ENCODE assay signal across 1 cellular context in the genomic region with DNA sequence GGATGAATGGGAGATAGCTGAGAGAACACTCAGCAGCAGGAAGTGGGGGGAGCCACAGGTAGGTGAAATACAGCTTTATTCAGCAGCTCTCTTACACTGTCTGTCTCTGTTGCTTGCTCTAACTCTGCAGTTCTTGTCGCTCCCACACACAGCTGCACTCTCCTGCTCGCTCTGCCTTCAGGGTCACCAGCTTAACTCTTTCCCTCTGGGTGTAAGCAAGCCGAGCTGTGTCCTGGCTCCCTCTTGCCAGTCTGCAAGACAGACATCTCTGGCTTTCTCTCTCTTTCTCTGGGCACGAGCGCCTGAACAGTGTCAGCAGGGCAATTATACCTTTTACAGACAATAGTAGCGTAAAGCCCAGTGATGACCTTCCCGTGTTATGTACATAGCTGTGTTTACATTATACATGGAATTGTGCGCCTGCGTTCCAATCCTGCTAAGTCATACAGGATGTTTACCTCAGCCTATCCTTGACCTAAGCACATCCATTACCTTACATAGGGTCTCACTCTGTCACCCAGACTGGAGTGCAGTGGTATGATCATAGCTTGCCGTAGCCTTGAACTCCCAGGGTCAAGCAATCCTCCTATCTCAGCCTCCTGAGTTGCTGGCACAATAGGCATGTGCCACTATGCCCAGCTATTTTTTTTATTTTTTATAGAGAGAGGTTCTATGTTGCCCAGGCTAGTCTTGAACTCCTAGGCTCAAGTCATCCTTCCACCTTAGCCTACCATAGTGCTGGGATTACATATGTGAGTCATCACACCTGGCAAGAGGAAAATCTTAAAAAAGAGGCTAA.
A peak's percentile ranks its signal among the peaks of the same experiment; 100 is the strongest.
TF ChIP-seq lines count a peak whose summit lies in the region.

No MANE protein-coding gene starts in this region.

TF ChIP-seq in HepG2, 621 proteins besides CTCF, POLR2A, EP300 and RAD21 (continued from another document and continues in another):
- TF ChIP-seq, protein P1, sequence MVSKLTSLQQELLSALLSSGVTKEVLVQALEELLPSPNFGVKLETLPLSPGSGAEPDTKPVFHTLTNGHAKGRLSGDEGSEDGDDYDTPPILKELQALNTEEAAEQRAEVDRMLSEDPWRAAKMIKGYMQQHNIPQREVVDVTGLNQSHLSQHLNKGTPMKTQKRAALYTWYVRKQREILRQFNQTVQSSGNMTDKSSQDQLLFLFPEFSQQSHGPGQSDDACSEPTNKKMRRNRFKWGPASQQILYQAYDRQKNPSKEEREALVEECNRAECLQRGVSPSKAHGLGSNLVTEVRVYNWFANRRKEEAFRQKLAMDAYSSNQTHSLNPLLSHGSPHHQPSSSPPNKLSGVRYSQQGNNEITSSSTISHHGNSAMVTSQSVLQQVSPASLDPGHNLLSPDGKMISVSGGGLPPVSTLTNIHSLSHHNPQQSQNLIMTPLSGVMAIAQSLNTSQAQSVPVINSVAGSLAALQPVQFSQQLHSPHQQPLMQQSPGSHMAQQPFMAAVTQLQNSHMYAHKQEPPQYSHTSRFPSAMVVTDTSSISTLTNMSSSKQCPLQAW (CRISPR knock-in tag; IDR thresholded peaks at IDR 0.05): peak; percentile 97
- TF ChIP-seq TBP (CRISPR knock-in tag; IDR thresholded peaks at IDR 0.05) (no peak), SMARCE1 (IDR thresholded peaks at IDR 0.05; ENCODE audit: borderline replicate concordance) (peak; percentile 92), MZF1 (CRISPR knock-in tag; IDR thresholded peaks at IDR 0.05; ENCODE audit: borderline replicate concordance) (0 out of 2 replicates have a peak, but pooled peaks have one; percentile 80), ETV5 (CRISPR knock-in tag; IDR thresholded peaks at IDR 0.05; ENCODE audit: borderline replicate concordance) (peak; percentile 100), ASH2L (IDR thresholded peaks at IDR 0.05; ENCODE audit: insufficient read length, low read depth, low read length) (peak; percentile 96), ZKSCAN8 (CRISPR knock-in tag; IDR thresholded peaks at IDR 0.05; ENCODE audit: borderline replicate concordance) (peak; percentile 96), SPEN (CRISPR knock-in tag; IDR thresholded peaks at IDR 0.05; ENCODE audit: low read depth) (peak; percentile 78; the same call in 1 of the 2 replicates), JUND (CRISPR knock-in tag; IDR thresholded peaks at IDR 0.05) (peak; percentile 100), ZNF7 (CRISPR knock-in tag; IDR thresholded peaks at IDR 0.05) (no peak), MEF2D (CRISPR knock-in tag; IDR thresholded peaks at IDR 0.05) (peak; percentile 98), GABPA (IDR thresholded peaks at IDR 0.05; ENCODE audit: low read depth, low read length) (no peak), GABPA (CRISPR knock-in tag; IDR thresholded peaks at IDR 0.05; ENCODE audit: low read depth) (peak; percentile 82), ZNF766 (CRISPR knock-in tag; IDR thresholded peaks at IDR 0.05; ENCODE audit: borderline replicate concordance) (no peak; the same call in 1 of the 2 replicates), ZNF232 (CRISPR knock-in tag; IDR thresholded peaks at IDR 0.05; ENCODE audit: borderline replicate concordance) (no peak; the same call in 1 of the 2 replicates), ZNF792 (CRISPR knock-in tag; IDR thresholded peaks at IDR 0.05) (peak; percentile 98; the same call in 1 of the 2 replicates), KLF11 (CRISPR knock-in tag; IDR thresholded peaks at IDR 0.05) (peak; percentile 87; the same call in 1 of the 2 replicates), CREB1 (IDR thresholded peaks at IDR 0.05) (peak; percentile 84), CREB1 (CRISPR knock-in tag; IDR thresholded peaks at IDR 0.05) (peak; percentile 56), NFYC (CRISPR knock-in tag; IDR thresholded peaks at IDR 0.05) (0 out of 2 replicates have a peak, but pooled peaks have one; percentile 55), GPN1 (CRISPR knock-in tag; IDR thresholded peaks at IDR 0.05; ENCODE audit: borderline replicate concordance) (no peak), NR2C2 (CRISPR knock-in tag; IDR thresholded peaks at IDR 0.05; ENCODE audit: borderline replicate concordance) (peak; percentile 97), KMT2A (CRISPR knock-in tag; IDR thresholded peaks at IDR 0.05) (peak; percentile 86; the same call in 1 of the 2 replicates), TEAD2 (CRISPR knock-in tag; IDR thresholded peaks at IDR 0.05) (no peak), GTF2F1 (IDR thresholded peaks at IDR 0.05; ENCODE audit: low read length) (no peak), ZNF326 (CRISPR knock-in tag; IDR thresholded peaks at IDR 0.05; ENCODE audit: borderline replicate concordance) (no peak), RNF2 (conservative IDR thresholded peaks at IDR 0.05; ENCODE audit: low read depth) (no peak), ZNF713 (CRISPR knock-in tag; IDR thresholded peaks at IDR 0.05) (no peak), NCOA5 (CRISPR knock-in tag; IDR thresholded peaks at IDR 0.05) (no peak), SATB2 (CRISPR knock-in tag; IDR thresholded peaks at IDR 0.05) (no peak), SMAD1 (CRISPR knock-in tag; IDR thresholded peaks at IDR 0.05; ENCODE audit: borderline replicate concordance, low read depth) (peak; percentile 62; the same call in 1 of the 2 replicates), NFRKB (IDR thresholded peaks at IDR 0.05) (no peak), MAZ (IDR thresholded peaks at IDR 0.05; ENCODE audit: borderline replicate concordance, low read depth, low read length) (no peak), MAZ (CRISPR knock-in tag; IDR thresholded peaks at IDR 0.05; ENCODE audit: low read depth) (peak; percentile 79), ZNF260 (CRISPR knock-in tag; IDR thresholded peaks at IDR 0.05; ENCODE audit: borderline replicate concordance, low read depth) (no peak), BCL6 (CRISPR knock-in tag; IDR thresholded peaks at IDR 0.05) (peak; percentile 95), HNF4G (IDR thresholded peaks at IDR 0.05; ENCODE audit: borderline replicate concordance, low read depth, low read length) (peak; percentile 63), HNF4G (CRISPR knock-in tag; IDR thresholded peaks at IDR 0.05; ENCODE audit: borderline replicate concordance, low read depth) (peak; percentile 84; the same call in 1 of the 2 replicates), ZNF543 (CRISPR knock-in tag; IDR thresholded peaks at IDR 0.05) (peak; percentile 75; the same call in 1 of the 2 replicates), HOXA9 (CRISPR knock-in tag; IDR thresholded peaks at IDR 0.05; ENCODE audit: borderline replicate concordance) (0 out of 2 replicates have a peak, but pooled peaks have one; percentile 77), ATRX (CRISPR knock-in tag; IDR thresholded peaks at IDR 0.05; ENCODE audit: borderline replicate concordance) (no peak; the same call in 1 of the 2 replicates), ZBTB4 (CRISPR knock-in tag; IDR thresholded peaks at IDR 0.05; ENCODE audit: borderline replicate concordance) (peak; percentile 98)
- TF ChIP-seq, protein P2, sequence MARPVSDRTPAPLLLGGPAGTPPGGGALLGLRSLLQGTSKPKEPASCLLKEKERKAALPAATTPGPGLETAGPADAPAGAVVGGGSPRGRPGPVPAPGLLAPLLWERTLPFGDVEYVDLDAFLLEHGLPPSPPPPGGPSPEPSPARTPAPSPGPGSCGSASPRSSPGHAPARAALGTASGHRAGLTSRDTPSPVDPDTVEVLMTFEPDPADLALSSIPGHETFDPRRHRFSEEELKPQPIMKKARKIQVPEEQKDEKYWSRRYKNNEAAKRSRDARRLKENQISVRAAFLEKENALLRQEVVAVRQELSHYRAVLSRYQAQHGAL (CRISPR knock-in tag; IDR thresholded peaks at IDR 0.05; ENCODE audit: not compliant biosample characterization): no peak
- TF ChIP-seq, protein P3, sequence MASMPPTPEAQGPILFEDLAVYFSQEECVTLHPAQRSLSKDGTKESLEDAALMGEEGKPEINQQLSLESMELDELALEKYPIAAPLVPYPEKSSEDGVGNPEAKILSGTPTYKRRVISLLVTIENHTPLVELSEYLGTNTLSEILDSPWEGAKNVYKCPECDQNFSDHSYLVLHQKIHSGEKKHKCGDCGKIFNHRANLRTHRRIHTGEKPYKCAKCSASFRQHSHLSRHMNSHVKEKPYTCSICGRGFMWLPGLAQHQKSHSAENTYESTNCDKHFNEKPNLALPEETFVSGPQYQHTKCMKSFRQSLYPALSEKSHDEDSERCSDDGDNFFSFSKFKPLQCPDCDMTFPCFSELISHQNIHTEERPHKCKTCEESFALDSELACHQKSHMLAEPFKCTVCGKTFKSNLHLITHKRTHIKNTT (CRISPR knock-in tag; IDR thresholded peaks at IDR 0.05): no peak
- TF ChIP-seq, protein P4, sequence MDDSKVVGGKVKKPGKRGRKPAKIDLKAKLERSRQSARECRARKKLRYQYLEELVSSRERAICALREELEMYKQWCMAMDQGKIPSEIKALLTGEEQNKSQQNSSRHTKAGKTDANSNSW (CRISPR knock-in tag; IDR thresholded peaks at IDR 0.05; ENCODE audit: borderline replicate concordance): no peak
- TF ChIP-seq, protein P5, sequence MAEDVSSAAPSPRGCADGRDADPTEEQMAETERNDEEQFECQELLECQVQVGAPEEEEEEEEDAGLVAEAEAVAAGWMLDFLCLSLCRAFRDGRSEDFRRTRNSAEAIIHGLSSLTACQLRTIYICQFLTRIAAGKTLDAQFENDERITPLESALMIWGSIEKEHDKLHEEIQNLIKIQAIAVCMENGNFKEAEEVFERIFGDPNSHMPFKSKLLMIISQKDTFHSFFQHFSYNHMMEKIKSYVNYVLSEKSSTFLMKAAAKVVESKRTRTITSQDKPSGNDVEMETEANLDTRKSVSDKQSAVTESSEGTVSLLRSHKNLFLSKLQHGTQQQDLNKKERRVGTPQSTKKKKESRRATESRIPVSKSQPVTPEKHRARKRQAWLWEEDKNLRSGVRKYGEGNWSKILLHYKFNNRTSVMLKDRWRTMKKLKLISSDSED (CRISPR knock-in tag; IDR thresholded peaks at IDR 0.05): no peak
- TF ChIP-seq, protein P6, sequence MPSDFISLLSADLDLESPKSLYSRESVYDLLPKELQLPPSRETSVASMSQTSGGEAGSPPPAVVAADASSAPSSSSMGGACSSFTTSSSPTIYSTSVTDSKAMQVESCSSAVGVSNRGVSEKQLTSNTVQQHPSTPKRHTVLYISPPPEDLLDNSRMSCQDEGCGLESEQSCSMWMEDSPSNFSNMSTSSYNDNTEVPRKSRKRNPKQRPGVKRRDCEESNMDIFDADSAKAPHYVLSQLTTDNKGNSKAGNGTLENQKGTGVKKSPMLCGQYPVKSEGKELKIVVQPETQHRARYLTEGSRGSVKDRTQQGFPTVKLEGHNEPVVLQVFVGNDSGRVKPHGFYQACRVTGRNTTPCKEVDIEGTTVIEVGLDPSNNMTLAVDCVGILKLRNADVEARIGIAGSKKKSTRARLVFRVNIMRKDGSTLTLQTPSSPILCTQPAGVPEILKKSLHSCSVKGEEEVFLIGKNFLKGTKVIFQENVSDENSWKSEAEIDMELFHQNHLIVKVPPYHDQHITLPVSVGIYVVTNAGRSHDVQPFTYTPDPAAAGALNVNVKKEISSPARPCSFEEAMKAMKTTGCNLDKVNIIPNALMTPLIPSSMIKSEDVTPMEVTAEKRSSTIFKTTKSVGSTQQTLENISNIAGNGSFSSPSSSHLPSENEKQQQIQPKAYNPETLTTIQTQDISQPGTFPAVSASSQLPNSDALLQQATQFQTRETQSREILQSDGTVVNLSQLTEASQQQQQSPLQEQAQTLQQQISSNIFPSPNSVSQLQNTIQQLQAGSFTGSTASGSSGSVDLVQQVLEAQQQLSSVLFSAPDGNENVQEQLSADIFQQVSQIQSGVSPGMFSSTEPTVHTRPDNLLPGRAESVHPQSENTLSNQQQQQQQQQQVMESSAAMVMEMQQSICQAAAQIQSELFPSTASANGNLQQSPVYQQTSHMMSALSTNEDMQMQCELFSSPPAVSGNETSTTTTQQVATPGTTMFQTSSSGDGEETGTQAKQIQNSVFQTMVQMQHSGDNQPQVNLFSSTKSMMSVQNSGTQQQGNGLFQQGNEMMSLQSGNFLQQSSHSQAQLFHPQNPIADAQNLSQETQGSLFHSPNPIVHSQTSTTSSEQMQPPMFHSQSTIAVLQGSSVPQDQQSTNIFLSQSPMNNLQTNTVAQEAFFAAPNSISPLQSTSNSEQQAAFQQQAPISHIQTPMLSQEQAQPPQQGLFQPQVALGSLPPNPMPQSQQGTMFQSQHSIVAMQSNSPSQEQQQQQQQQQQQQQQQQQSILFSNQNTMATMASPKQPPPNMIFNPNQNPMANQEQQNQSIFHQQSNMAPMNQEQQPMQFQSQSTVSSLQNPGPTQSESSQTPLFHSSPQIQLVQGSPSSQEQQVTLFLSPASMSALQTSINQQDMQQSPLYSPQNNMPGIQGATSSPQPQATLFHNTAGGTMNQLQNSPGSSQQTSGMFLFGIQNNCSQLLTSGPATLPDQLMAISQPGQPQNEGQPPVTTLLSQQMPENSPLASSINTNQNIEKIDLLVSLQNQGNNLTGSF (CRISPR knock-in tag; IDR thresholded peaks at IDR 0.05): no peak
- TF ChIP-seq, protein P7, sequence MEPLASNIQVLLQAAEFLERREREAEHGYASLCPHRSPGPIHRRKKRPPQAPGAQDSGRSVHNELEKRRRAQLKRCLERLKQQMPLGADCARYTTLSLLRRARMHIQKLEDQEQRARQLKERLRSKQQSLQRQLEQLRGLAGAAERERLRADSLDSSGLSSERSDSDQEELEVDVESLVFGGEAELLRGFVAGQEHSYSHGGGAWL (CRISPR knock-in tag; IDR thresholded peaks at IDR 0.05): peak; percentile 48; the same call in 1 of the 2 replicates
